20 cellular contexts compared by ENCODE assay signal in the genomic region with DNA sequence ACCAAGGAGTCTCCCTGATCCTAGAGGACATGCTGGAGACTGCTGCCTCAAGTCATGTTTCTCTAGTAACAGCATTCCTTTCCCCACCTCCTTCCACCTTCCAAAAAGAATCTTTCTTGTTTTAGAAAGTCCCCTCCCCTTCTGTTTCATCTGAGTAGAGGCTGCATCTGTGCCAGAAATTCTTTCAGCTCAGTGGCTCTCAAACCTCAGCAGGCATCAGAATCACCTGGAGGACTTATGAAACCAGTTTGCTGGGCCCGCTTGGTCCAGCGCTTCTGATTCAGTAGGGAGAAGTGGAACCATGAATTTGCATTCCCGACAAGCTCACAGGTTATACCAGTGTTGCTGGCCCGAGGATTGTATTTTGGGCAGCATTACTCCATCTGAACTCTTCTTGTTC. TPM values are rescaled to one million over a fixed set of nuclear protein-coding genes. Genes with fewer than 3 reads are reported as not detected.
A peak's percentile ranks its signal among the peaks of the same experiment; 100 is the strongest.
DNase-seq lines count a peak whose midpoint lies in the region; ATAC-seq, FAIRE-seq and TF ChIP-seq lines count a peak whose summit lies in the region.
"Had no signal": no experiment of that assay in that cellular context is flagged by ENCODE, and none has a peak within 500 bp of the region (broad histone marks: within the 10 kb centered on the region; RNA-seq: fewer than 3 reads in every experiment).

No MANE protein-coding gene starts in this region.

- no peaks in the 10 kb centered on the region for H3K9me2 ChIP-seq in MM.1S (replicated peaks; ENCODE audit: insufficient read depth, low read length)

- peak overlapping the region; percentile 75 for H3K27ac ChIP-seq in astrocyte (ENCODE audit: low read depth, low read length)
- no peak overlapping the region for H3K27ac ChIP-seq in keratinocyte (ENCODE audit: control insufficient read depth, insufficient read depth, low read length)
- no peak overlapping the region for H3K27ac ChIP-seq in MM.1S (ENCODE audit: low read length)
- H3K27ac ChIP-seq in ovary: no peak overlapping the region
- no peak overlapping the region for H3K27ac ChIP-seq in gastroesophageal sphincter

- no peaks in the 10 kb centered on the region for H3K27me3 ChIP-seq in astrocyte (ENCODE audit: insufficient read depth, low read length)
- no peaks in the 10 kb centered on the region for H3K27me3 ChIP-seq in keratinocyte (ENCODE audit: control insufficient read depth, extremely low read depth, insufficient read depth, low read length)
- H3K27me3 ChIP-seq in skeletal muscle satellite cell (ENCODE audit: control insufficient read depth, insufficient read depth, low read length): no peaks in the 10 kb centered on the region
- no peaks in the 10 kb centered on the region for H3K27me3 ChIP-seq in MM.1S (replicated peaks; ENCODE audit: insufficient read depth, low read length)
- no peaks in the 10 kb centered on the region for H3K27me3 ChIP-seq in ovary
- no peaks in the 10 kb centered on the region for H3K27me3 ChIP-seq in gastroesophageal sphincter

- TF ChIP-seq POLR2A in ovary (IDR thresholded peaks at IDR 0.05) (no peak), gastroesophageal sphincter (IDR thresholded peaks at IDR 0.05) (no peak)

- H3K79me2 ChIP-seq in astrocyte (ENCODE audit: insufficient read depth, low read length) (peaks cover 85% of the 10 kb centered on the region), keratinocyte (ENCODE audit: control insufficient read depth, insufficient read depth, low read length) (peaks cover 76% of the 10 kb centered on the region), MM.1S (ENCODE audit: low read length) (no peaks in the 10 kb centered on the region)

- H3K36me3 ChIP-seq in astrocyte (ENCODE audit: insufficient read depth, low read length) (peaks cover 9% of the 10 kb centered on the region), keratinocyte (ENCODE audit: control insufficient read depth in 2 of 2, extremely low read depth in 1 of 2, insufficient read depth in 2 of 2, low read length in 2 of 2) (peaks cover 0 to 3% of the 10 kb centered on the region in 2 experiments), skeletal muscle satellite cell (ENCODE audit: insufficient read depth, low read length) (no peaks in the 10 kb centered on the region), MM.1S (replicated peaks; ENCODE audit: insufficient read depth, low read length) (no peaks in the 10 kb centered on the region), ovary (no peaks in the 10 kb centered on the region), gastroesophageal sphincter (no peaks in the 10 kb centered on the region)
- H3K36me3 ChIP-seq: HAP-1 had no signal

- TF ChIP-seq CTCF in astrocyte (IDR thresholded peaks at IDR 0.05; ENCODE audit: insufficient read depth, low read depth, low read length) (no peak), keratinocyte (optimal IDR thresholded peaks at IDR 0.05 in 1 of 3, IDR thresholded peaks at IDR 0.05 in 1 of 3, conservative IDR thresholded peaks at IDR 0.05 in 1 of 3; ENCODE audit: extremely low read depth in 1 of 3, insufficient read depth in 2 of 3, low read length in 3 of 3) (no peak), MM.1S (IDR thresholded peaks at IDR 0.05; ENCODE audit: low read length) (no peak), ovary (IDR thresholded peaks at IDR 0.05) (no peak), gastroesophageal sphincter (IDR thresholded peaks at IDR 0.05) (no peak)

- peaks cover 27% of the 10 kb centered on the region for H3K4me1 ChIP-seq in astrocyte (ENCODE audit: insufficient read depth, low read length)
- H3K4me1 ChIP-seq in keratinocyte (ENCODE audit: control insufficient read depth, extremely low read depth, insufficient read depth, low read length): peaks cover 21% of the 10 kb centered on the region
- H3K4me1 ChIP-seq in skeletal muscle satellite cell (ENCODE audit: control insufficient read depth, insufficient read depth, low read length): peaks cover 39% of the 10 kb centered on the region
- H3K4me1 ChIP-seq in MM.1S (ENCODE audit: low read length): no peaks in the 10 kb centered on the region
- no peaks in the 10 kb centered on the region for H3K4me1 ChIP-seq in ovary (ENCODE audit: insufficient read depth)
- no peaks in the 10 kb centered on the region for H3K4me1 ChIP-seq in gastroesophageal sphincter
- H3K4me1 ChIP-seq: HAP-1 had no signal

- H3K9me3 ChIP-seq in astrocyte (ENCODE audit: insufficient read depth, low read depth, low read length) (no peaks in the 10 kb centered on the region), keratinocyte (ENCODE audit: control insufficient read depth, low read depth, low read length) (no peaks in the 10 kb centered on the region), skeletal muscle satellite cell (replicated peaks; ENCODE audit: low read length) (no peaks in the 10 kb centered on the region), MM.1S (replicated peaks; ENCODE audit: insufficient read depth, low read length) (no peaks in the 10 kb centered on the region), ovary (no peaks in the 10 kb centered on the region), gastroesophageal sphincter (no peaks in the 10 kb centered on the region)
- H3K9me3 ChIP-seq: HAP-1 had no signal

- H3K27ac Mint-ChIP-seq in astrocyte (ENCODE audit: unreplicated experiment): no peak overlapping the region
- H3K27ac Mint-ChIP-seq: IgD-negative memory B cell had no signal

- peaks cover 32% of the 10 kb centered on the region for H3K4me1 Mint-ChIP-seq in astrocyte (ENCODE audit: low read depth, unreplicated experiment)
- H3K4me1 Mint-ChIP-seq: CD14-positive monocyte had no signal

- H3K9ac ChIP-seq in astrocyte (ENCODE audit: low read length) (no peak overlapping the region), keratinocyte (ENCODE audit: control insufficient read depth, extremely low read depth, insufficient read depth, low read length) (no peak overlapping the region), skeletal muscle satellite cell (ENCODE audit: low read depth, low read length) (no peak overlapping the region), MM.1S (ENCODE audit: low read length) (no peak overlapping the region)

- FAIRE-seq in astrocyte (lab: Jason Lieb, UNC) (no peak), keratinocyte (lab: Jason Lieb, UNC) (peak; percentile 75)
- FAIRE-seq: HTR-8/SVneo had no signal

- DNase-seq in ELR (ENCODE audit: low read depth) (peak; percentile 24), astrocyte (ENCODE audit: low read depth) (peak; percentile 44), keratinocyte (ENCODE audit: low read depth, low spot score) (no peak), MM.1S (no peak), ovary (no peak)
- DNase-seq: 8988T, DMS79, Karpas-422, NCI-H1694 treated with DMSO at 0.1 percent for 48 hours, NCI-H510A treated with DMSO at 0.1 percent for 48 hours, NCI-H82, OCI-M1, SIG-M5 had no signal

- H3K4me3 ChIP-seq in astrocyte (ENCODE audit: insufficient read depth, low read depth, low read length) (no peak overlapping the region), keratinocyte (ENCODE audit: control insufficient read depth in 2 of 3, extremely low read depth in 1 of 3, insufficient read depth in 2 of 3, low read depth in 1 of 3, low read length in 3 of 3) (no peak overlapping the region), skeletal muscle satellite cell (ENCODE audit: low read length) (no peak overlapping the region), MM.1S (ENCODE audit: low read length) (no peak overlapping the region), ovary (no peak overlapping the region), gastroesophageal sphincter (no peak overlapping the region)
- H3K4me3 ChIP-seq: HAP-1 had no signal

- peak overlapping the region; percentile 28 for H3K4me2 ChIP-seq in astrocyte (ENCODE audit: low read length)
- H3K4me2 ChIP-seq in keratinocyte (ENCODE audit: control insufficient read depth, extremely low read depth, insufficient read depth, low read depth, low read length): peak overlapping the region; percentile 34
- H3K4me2 ChIP-seq in skeletal muscle satellite cell (ENCODE audit: low read length): peak overlapping the region; percentile 0
- no peak overlapping the region for H3K4me2 ChIP-seq in MM.1S (ENCODE audit: low read depth, low read length)

- H3K9me3 Mint-ChIP-seq in astrocyte (ENCODE audit: unreplicated experiment): no peaks in the 10 kb centered on the region

- H4K20me1 ChIP-seq in astrocyte (ENCODE audit: insufficient read depth, low read length) (no peaks in the 10 kb centered on the region), keratinocyte (ENCODE audit: control insufficient read depth, extremely low read depth, insufficient read depth, low read length) (no peaks in the 10 kb centered on the region), MM.1S (ENCODE audit: insufficient read depth, low read length) (no peaks in the 10 kb centered on the region)

- no peak for ATAC-seq in GM19463 (IDR thresholded peaks at IDR 0.05; ENCODE audit: unreplicated experiment)
- ATAC-seq in gastroesophageal sphincter: no peak

- H3K36me3 Mint-ChIP-seq in astrocyte (ENCODE audit: low read depth, unreplicated experiment): no peaks in the 10 kb centered on the region
- H3K36me3 Mint-ChIP-seq: CD14-positive monocyte, IgD-negative memory B cell had no signal

- H3F3A ChIP-seq in MM.1S (ENCODE audit: insufficient read depth, low read length): no peaks in the 10 kb centered on the region

- TF ChIP-seq EP300 in ovary (IDR thresholded peaks at IDR 0.05) (no peak), gastroesophageal sphincter (IDR thresholded peaks at IDR 0.05) (no peak)

- no peaks in the 10 kb centered on the region for H3K9me1 ChIP-seq in keratinocyte (ENCODE audit: control insufficient read depth, extremely low read depth, insufficient read depth, low read length)

- H3K4me3 Mint-ChIP-seq in astrocyte (ENCODE audit: unreplicated experiment): no peak overlapping the region
- H3K4me3 Mint-ChIP-seq: CD14-positive monocyte, IgD-negative memory B cell had no signal

- intact Hi-C loops in ovary (cut with DNase I): no loop called here

- dilution Hi-C loops in keratinocyte (cut with MboI; ENCODE audit: extremely low pct_ligation_motif_present, low sequenced_read_pairs): no loop called here

- no peak overlapping the region for H2AFZ ChIP-seq in astrocyte (ENCODE audit: low read depth, low read length)
- no peak overlapping the region for H2AFZ ChIP-seq in keratinocyte (ENCODE audit: control insufficient read depth, low read length)
- no peak overlapping the region for H2AFZ ChIP-seq in MM.1S (ENCODE audit: low read length)

- WGBS in ovary, 3 donors: 95 to 99% (median 98%) methylated on average over 4 of the region's 4 CpGs
- 83% methylated on average over 2 of the region's 4 CpGs; no CpG with 5 or more reads in 1 of the 2 donors for WGBS in gastroesophageal sphincter (ENCODE audit: low coverage in 1 of 2), 2 donors

- no peaks in the 10 kb centered on the region for H3K27me3 Mint-ChIP-seq in astrocyte (ENCODE audit: low read depth, unreplicated experiment)
- H3K27me3 Mint-ChIP-seq: IgD-negative memory B cell had no signal

RNA-seq across cellular contexts. Expression of gene TMEM200A, which starts 55.1 kb away (rescaled TPM):
- total RNA-seq in astrocyte (14.9 and 17.3 TPM in 2 replicates), ovary (10 to 100 TPM in 6 of 7 donors, 1 to 10 TPM in 1; 8.2 to 32.5 (median 17.6) TPM), gastroesophageal sphincter (1 to 10 TPM in 2 of 4 donors, under 1 TPM in 2; 0.46 to 1.3 (median 0.87) TPM)
- polyA plus RNA-seq in keratinocyte (23.9 to 104 TPM (median 80.4 TPM) in 3 replicates), ovary (10 to 100 TPM; 17.7 to 31.1 TPM)
- 9.3 TPM for polyA plus RNA-seq in keratinocyte (2011; ENCODE audit: low read depth)
- 25.4 and 42.1 TPM in 2 replicates for polyA plus RNA-seq in keratinocyte (2011; cell fraction: cytosol; rRNA removed)
- polyA plus RNA-seq in keratinocyte (2011; cell fraction: nucleus; rRNA removed): 49.6 and 62.1 TPM in 2 replicates
- 10.9 and 118 TPM in 2 replicates for polyA plus RNA-seq in keratinocyte (2012; ENCODE audit: low replicate concordance)
- 26.8 to 87.7 TPM (median 56.8 TPM) in 3 replicates for polyA minus RNA-seq in keratinocyte
- polyA minus RNA-seq in keratinocyte (2011; cell fraction: cytosol; rRNA and poly(A)+ RNA removed): 29.5 TPM
- polyA minus RNA-seq in keratinocyte (2011; cell fraction: nucleus; rRNA and poly(A)+ RNA removed): 41.7 and 76.6 TPM in 2 replicates
- 1.1 and 2.3 TPM in 2 replicates for total RNA-seq in skeletal muscle satellite cell (2012; rRNA removed)
- polyA plus RNA-seq: CD14-positive monocyte had no signal

Comparison
In these comparisons a context has a peak if more than half of its experiments do, and no peak if none do; other contexts are left out.
1. DNase-seq: peak in ELR (single experiment) and astrocyte (single experiment); none in keratinocyte (single experiment), MM.1S (single experiment) and ovary (0 of 5).